15 cellular contexts compared by ENCODE assay signal in genomic region chr2:240704651-240705050, GRCh38. TPM values are rescaled to one million over a fixed set of nuclear protein-coding genes. Genes with fewer than 3 reads are reported as not detected.
DNase-seq lines count a peak whose midpoint lies in the region; ATAC-seq and TF ChIP-seq lines count a peak whose summit lies in the region.
"Had no signal": no experiment of that assay in that cellular context is flagged by ENCODE, and none has a peak within 500 bp of the region (broad histone marks: within the 10 kb centered on the region; RNA-seq: fewer than 3 reads in every experiment).

No MANE protein-coding gene starts in this region.

- POLR2A ChIA-PET in activated naive CD8-positive, alpha-beta T cell treated with anti-CD3 and anti-CD28 coated beads, Interleukin-2, amount 10 ng/mL, durations not matched to agents 7 days and 5 days (lab: Charles Lee): interaction anchor here (0.8 to 1.2 kb wide), 3 partner anchors 118 to 144 kb away, joined by 3 to 5 read pairs (median 3); partner anchors contain the start of genes CAPN10 and DUSP28

- no peaks in the 10 kb centered on the region for H3K27me3 ChIP-seq in neural progenitor cell
- H3K27me3 ChIP-seq in upper lobe of right lung: peaks cover 4% of the 10 kb centered on the region
- H3K27me3 ChIP-seq: testis had no signal

- peaks cover 48% of the 10 kb centered on the region for H3K27me3 Mint-ChIP-seq in activated naive CD8-positive, alpha-beta T cell treated with anti-CD3 and anti-CD28 coated beads, Interleukin-2, amount 10 ng/mL, durations not matched to agents 7 days and 5 days
- peaks cover 5% of the 10 kb centered on the region for H3K27me3 Mint-ChIP-seq in neural progenitor cell (ENCODE audit: insufficient read depth, low read depth)

- peak overlapping the region; percentile 11 for H3K27ac Mint-ChIP-seq in activated naive CD8-positive, alpha-beta T cell treated with anti-CD3 and anti-CD28 coated beads, Interleukin-2, amount 10 ng/mL, durations not matched to agents 7 days and 5 days
- no peak overlapping the region for H3K27ac Mint-ChIP-seq in neural progenitor cell

- no peaks in the 10 kb centered on the region for H3K36me3 Mint-ChIP-seq in activated naive CD8-positive, alpha-beta T cell treated with anti-CD3 and anti-CD28 coated beads, Interleukin-2, amount 10 ng/mL, durations not matched to agents 7 days and 5 days
- H3K36me3 Mint-ChIP-seq in neural progenitor cell: no peaks in the 10 kb centered on the region
- H3K36me3 Mint-ChIP-seq: IgD-negative memory B cell had no signal

- H3K27ac ChIP-seq in neural progenitor cell: no peak overlapping the region
- no peak overlapping the region for H3K27ac ChIP-seq in upper lobe of right lung
- H3K27ac ChIP-seq: testis had no signal

- H3K79me2 ChIP-seq in neural progenitor cell (ENCODE audit: low read depth): no peaks in the 10 kb centered on the region

- no peak for TF ChIP-seq CTCF in neural progenitor cell (IDR thresholded peaks at IDR 0.05)
- TF ChIP-seq CTCF in upper lobe of right lung (IDR thresholded peaks at IDR 0.05): no peak

- no peak for ATAC-seq in Right ventricle myocardium inferior
- ATAC-seq in activated naive CD8-positive, alpha-beta T cell treated with anti-CD3 and anti-CD28 coated beads, Interleukin-2, amount 10 ng/mL, durations not matched to agents 7 days and 5 days (ENCODE audit: low read depth): peak; percentile 67
- no peak for ATAC-seq in upper lobe of right lung
- ATAC-seq in HG03571 (IDR thresholded peaks at IDR 0.05; ENCODE audit: unreplicated experiment): no peak
- ATAC-seq: HCT116 had no signal

- peak; percentile 44 for DNase-seq in Right ventricle myocardium inferior (ENCODE audit: missing footprints)
- no peak for DNase-seq in cardiac septum (ENCODE audit: low spot score)
- no peak for DNase-seq in activated naive CD8-positive, alpha-beta T cell treated with anti-CD3 and anti-CD28 coated beads, Interleukin-2, amount 10 ng/mL, durations not matched to agents 7 days and 5 days
- DNase-seq in stimulated activated CD4-positive, alpha-beta T cell treated with anti-CD3 and anti-CD28 coated beads, Interleukin-12 subunit alpha, Interleukin-12 subunit beta, amount 100 ng/mL, for 4 hours: peak; percentile 22
- no peak for DNase-seq in neural progenitor cell (ENCODE audit: low spot score)
- DNase-seq in NCI-H1092 treated with DMSO at 0.1 percent for 48 hours (lab: John Stamatoyannopoulos, UW): no peak
- DNase-seq in upper lobe of right lung: no peak
- DNase-seq: cortex of kidney, NCI-H2029, testis had no signal

- no peaks in the 10 kb centered on the region for H3K9me3 Mint-ChIP-seq in activated naive CD8-positive, alpha-beta T cell treated with anti-CD3 and anti-CD28 coated beads, Interleukin-2, amount 10 ng/mL, durations not matched to agents 7 days and 5 days
- no peaks in the 10 kb centered on the region for H3K9me3 Mint-ChIP-seq in neural progenitor cell

- no peaks in the 10 kb centered on the region for H3K9me3 ChIP-seq in neural progenitor cell (ENCODE audit: low read depth)
- no peaks in the 10 kb centered on the region for H3K9me3 ChIP-seq in upper lobe of right lung
- H3K9me3 ChIP-seq: testis had no signal

- H3K4me1 ChIP-seq in neural progenitor cell: peaks cover 3% of the 10 kb centered on the region
- no peaks in the 10 kb centered on the region for H3K4me1 ChIP-seq in upper lobe of right lung
- H3K4me1 ChIP-seq: testis had no signal

- H2AFZ ChIP-seq in neural progenitor cell (replicated peaks): no peak overlapping the region

- H3K36me3 ChIP-seq in neural progenitor cell (no peaks in the 10 kb centered on the region), upper lobe of right lung (no peaks in the 10 kb centered on the region)

- peak overlapping the region; percentile 37 for H3K4me3 Mint-ChIP-seq in activated naive CD8-positive, alpha-beta T cell treated with anti-CD3 and anti-CD28 coated beads, Interleukin-2, amount 10 ng/mL, durations not matched to agents 7 days and 5 days
- no peak overlapping the region for H3K4me3 Mint-ChIP-seq in neural progenitor cell
- H3K4me3 Mint-ChIP-seq: IgD-negative memory B cell had no signal

- no peak overlapping the region for H3K4me2 ChIP-seq in neural progenitor cell

- intact Hi-C loops in Right ventricle myocardium inferior (cut with DNase I) (loop anchor here (10.0 kb wide), 1 partner anchor 190 kb away; no protein-coding TSS in a partner anchor), cardiac septum (cut with DNase I) (loop anchor here (10.0 kb wide), 1 partner anchor 190 kb away; no protein-coding TSS in a partner anchor), upper lobe of right lung (cut with DNase I) (no loop called here)

- H3K4me1 Mint-ChIP-seq in activated naive CD8-positive, alpha-beta T cell treated with anti-CD3 and anti-CD28 coated beads, Interleukin-2, amount 10 ng/mL, durations not matched to agents 7 days and 5 days: peaks cover 9% of the 10 kb centered on the region
- H3K4me1 Mint-ChIP-seq in neural progenitor cell: peaks cover 7% of the 10 kb centered on the region

- H4K20me1 ChIP-seq in neural progenitor cell (ENCODE audit: low read depth): no peaks in the 10 kb centered on the region

- no peaks in the 10 kb centered on the region for H3F3A ChIP-seq in neural progenitor cell (ENCODE audit: low read depth)

- H3K4me3 ChIP-seq in neural progenitor cell (no peak overlapping the region), upper lobe of right lung (no peak overlapping the region)
- H3K4me3 ChIP-seq: testis had no signal

- no peak overlapping the region for H3K9ac ChIP-seq in neural progenitor cell

RNA-seq across cellular contexts. Expression of gene AQP12A, which starts 13.0 kb away (rescaled TPM):
- total RNA-seq in Right ventricle myocardium inferior: not detected
- total RNA-seq in cardiac septum: not detected
- not detected for total RNA-seq in activated naive CD8-positive, alpha-beta T cell treated with anti-CD3 and anti-CD28 coated beads, Interleukin-2, amount 10 ng/mL, durations not matched to agents 7 days and 5 days
- not detected in 2 replicates for total RNA-seq in neural progenitor cell (ENCODE audit: low replicate concordance)
- total RNA-seq in upper lobe of right lung: not detected
- total RNA-seq: myocyte; T-helper 1 cell treated with Interleukin-12 subunit alpha and Interleukin-12 subunit beta and Interleukin-4 antibody, amounts not matched to agents 30 ng/mL and 1 ng/mL, for 36 hours; testis had no signal

RNA-seq across cellular contexts. Expression of gene AQP12B, which starts 22.0 kb away (rescaled TPM):
- total RNA-seq in Right ventricle myocardium inferior (not detected), cardiac septum (not detected), neural progenitor cell (ENCODE audit: low replicate concordance) (not detected in 2 replicates), upper lobe of right lung (not detected)
- total RNA-seq in activated naive CD8-positive, alpha-beta T cell treated with anti-CD3 and anti-CD28 coated beads, Interleukin-2, amount 10 ng/mL, durations not matched to agents 7 days and 5 days: not detected
- total RNA-seq: myocyte; T-helper 1 cell treated with Interleukin-12 subunit alpha and Interleukin-12 subunit beta and Interleukin-4 antibody, amounts not matched to agents 30 ng/mL and 1 ng/mL, for 36 hours; testis had no signal

Comparison
In these comparisons a context has a peak if more than half of its experiments do, and no peak if none do; other contexts are left out.
1. DNase-seq: peak in Right ventricle myocardium inferior (single experiment) and stimulated activated CD4-positive, alpha-beta T cell treated with anti-CD3 and anti-CD28 coated beads, Interleukin-12 subunit alpha, Interleukin-12 subunit beta, amount 100 ng/mL, for 4 hours (single experiment); none in cardiac septum (single experiment), activated naive CD8-positive, alpha-beta T cell treated with anti-CD3 and anti-CD28 coated beads, Interleukin-2, amount 10 ng/mL, durations not matched to agents 7 days and 5 days (single experiment), neural progenitor cell (single experiment), NCI-H1092 treated with DMSO at 0.1 percent for 48 hours (single experiment) and upper lobe of right lung (single experiment).